In the genomic region with DNA sequence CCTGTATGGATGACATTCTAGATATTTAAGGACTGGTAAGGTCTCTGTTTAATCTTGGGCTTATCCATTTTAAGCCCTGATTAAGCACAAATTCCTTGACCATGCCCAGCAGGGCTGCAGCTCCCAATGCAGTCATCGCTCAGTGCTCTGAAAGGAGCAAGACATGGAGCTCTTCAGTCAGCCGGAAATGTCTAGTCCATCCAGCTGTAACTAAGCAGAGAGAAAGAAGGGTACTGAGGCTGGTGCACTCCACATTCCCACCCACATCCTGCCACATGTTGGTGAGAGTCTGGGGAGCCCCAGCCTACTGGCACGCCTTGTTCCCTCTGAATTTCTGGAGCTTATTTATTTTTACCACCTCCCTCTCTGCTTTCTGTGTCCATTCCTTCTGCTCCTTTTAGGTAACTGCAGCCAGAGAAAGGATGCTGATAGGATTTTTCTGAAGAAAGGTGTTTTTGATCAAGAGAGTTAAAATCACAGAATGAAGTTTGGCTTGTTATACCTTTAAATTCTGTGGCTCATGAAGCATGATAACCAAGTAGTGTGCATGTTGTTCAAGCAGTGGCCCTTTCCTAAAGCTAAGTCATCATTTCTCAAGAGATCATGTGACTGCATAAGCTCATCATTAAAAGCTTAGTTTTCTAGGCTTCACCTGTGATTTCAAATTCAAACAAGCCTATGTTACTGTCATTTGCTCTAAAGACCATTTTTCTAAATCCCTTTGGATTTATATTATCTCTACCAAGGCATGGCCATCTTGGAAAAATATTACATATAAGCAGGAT, we compare ENCODE assay signal across 17 cellular contexts.
DNase-seq lines count a peak whose midpoint lies in the region; ATAC-seq, FAIRE-seq and TF ChIP-seq lines count a peak whose summit lies in the region.
"Had no signal": no experiment of that assay in that cellular context is flagged by ENCODE, and none has a peak within 500 bp of the region (broad histone marks: within the 10 kb centered on the region; RNA-seq: fewer than 3 reads in every experiment).

No MANE protein-coding gene starts in this region.

- no peaks in the 10 kb centered on the region for H3K9me3 ChIP-seq in H9 (ENCODE audit: control insufficient read depth, low read depth, low read length)
- no peaks in the 10 kb centered on the region for H3K9me3 ChIP-seq in H1 (ENCODE audit: insufficient read depth in 2 of 2, low read depth in 1 of 2, low read length in 1 of 2)
- H3K9me3 ChIP-seq in left lung, result no peaks in the 10 kb centered on the region

- H3K36me3 ChIP-seq in H1 (ENCODE audit: control insufficient read depth in 2 of 4, insufficient read depth in 4 of 4, low read length in 3 of 4) (no peaks in the 10 kb centered on the region; a peak in 1 of 8 replicates), left lung (no peaks in the 10 kb centered on the region)

- POLR2A ChIA-PET in H1 (lab: Charles Lee; ENCODE audit: partially characterized antibody), result interaction anchor here (0.5 to 1.0 kb wide), 3 partner anchors 74 to 206 kb away, joined by 3 to 6 read pairs (median 3); a partner anchor contains a TSS

- H2BK5ac ChIP-seq in H9 (ENCODE audit: insufficient read length, low read length), result no peak overlapping the region
- H2BK5ac ChIP-seq in H1 (ENCODE audit: low read depth, low read length), result 0 out of 2 replicates have a peak overlapping the region, but pooled peaks have one; percentile 19

- no peak for TF ChIP-seq RAD21 in H1 (IDR thresholded peaks at IDR 0.05 in 1 of 2, conservative IDR thresholded peaks at IDR 0.05 in 1 of 2; ENCODE audit: low read depth in 2 of 2, low read length in 2 of 2)

- H3K56ac ChIP-seq in H9 (ENCODE audit: insufficient read length, low read depth, low read length), result no peak overlapping the region
- H3K56ac ChIP-seq in H1 (replicated peaks; ENCODE audit: insufficient read length, low read depth, low read length), result no peak overlapping the region

- H3K36me3 Mint-ChIP-seq in H9 (ENCODE audit: insufficient read depth in 1 of 3, low read depth in 3 of 3), result peaks cover under 1% of the 10 kb centered on the region in 3 experiments; a peak in 2 of 7 replicates
- H3K36me3 Mint-ChIP-seq: stimulated activated effector memory CD8-positive, alpha-beta T cell treated with anti-CD3 and anti-CD28 coated beads, Interleukin-12 subunit alpha, Interleukin-12 subunit beta, amount 100 ng/mL, for 72 hours had no signal

- TF ChIP-seq CTCF in H9 (conservative IDR thresholded peaks at IDR 0.05), result no peak
- no peak for TF ChIP-seq CTCF in H1 (IDR thresholded peaks at IDR 0.05; ENCODE audit: control extremely low read depth in 1 of 3, insufficient read depth in 1 of 3, low read depth in 1 of 3, low read length in 3 of 3)
- no peak for TF ChIP-seq CTCF in retinal pigment epithelial cell (conservative IDR thresholded peaks at IDR 0.05; ENCODE audit: low read depth, low read length)
- TF ChIP-seq CTCF in left lung (IDR thresholded peaks at IDR 0.05), result no peak

- H3K9ac ChIP-seq in H9 (ENCODE audit: extremely low read depth, insufficient read length, low read length) (no peak overlapping the region), H1 (replicated peaks in 1 of 4; ENCODE audit: extremely low read depth in 1 of 4, low read depth in 3 of 4, low read length in 3 of 4) (no peak overlapping the region)

- H4K91ac ChIP-seq in H9 (ENCODE audit: insufficient read length, low read depth, low read length) (no peak overlapping the region), H1 (replicated peaks; ENCODE audit: insufficient read length, low read length) (no peak overlapping the region)

- H3K27me3 Mint-ChIP-seq in H9 (ENCODE audit: low read depth), result no peaks in the 10 kb centered on the region
- H3K27me3 Mint-ChIP-seq: brain; CD4-positive, CD25-positive, alpha-beta regulatory T cell; naive thymus-derived CD8-positive, alpha-beta T cell had no signal

- peaks cover 69 to 76% of the 10 kb centered on the region in 2 experiments for H3K4me1 Mint-ChIP-seq in H9

- H3K18ac ChIP-seq in H9 (ENCODE audit: insufficient read length, low read depth, low read length), result no peak overlapping the region
- H3K18ac ChIP-seq in H1 (ENCODE audit: extremely low read depth, low read length), result no peak overlapping the region

- FAIRE-seq in H1 (lab: Jason Lieb, UNC), result no peak

- WGBS in H9 (ENCODE audit: extremely low coverage, insufficient read length, low lambda C conversion rate), result no CpG with 5 or more reads among the region's 3 CpGs
- 86% methylated on average over 3 of the region's 3 CpGs; no CpG with 5 or more reads in 1 of the 2 experiments for WGBS in H1 (ENCODE audit: extremely low coverage in 1 of 2, insufficient coverage in 1 of 2, insufficient read length in 1 of 2, insufficient replicate concordance in 2 of 2, low coverage in 1 of 2, low lambda C conversion rate in 2 of 2, missing lambda C conversion rate in 1 of 2), 2 experiments

- H3T11ph ChIP-seq in H9 (ENCODE audit: low read length), result no peak overlapping the region

- H2BK20ac ChIP-seq in H9 (ENCODE audit: low read depth, low read length, poor library complexity, severe bottlenecking) (no peak overlapping the region), H1 (ENCODE audit: low read length) (no peak overlapping the region)

- H3K4me3 Mint-ChIP-seq in H9, result no peak overlapping the region
- H3K4me3 Mint-ChIP-seq: brain; CD4-positive, CD25-positive, alpha-beta regulatory T cell; stimulated activated effector memory CD8-positive, alpha-beta T cell treated with anti-CD3 and anti-CD28 coated beads, Interleukin-12 subunit alpha, Interleukin-12 subunit beta, amount 100 ng/mL, for 72 hours had no signal

- H4K20me1 ChIP-seq in H9 (ENCODE audit: control insufficient read depth, insufficient read depth, insufficient read length) (no peaks in the 10 kb centered on the region), H1 (replicated peaks in 1 of 2; ENCODE audit: control insufficient read depth in 1 of 2, insufficient read depth in 2 of 2, low read length in 2 of 2) (no peaks in the 10 kb centered on the region)

- intact Hi-C loops in left lung (cut with DNase I), result no loop called here

- no peak for DNase-seq in H9
- peak; percentile 21 for DNase-seq in NCI-H82 treated with DMSO at 0.1 percent for 48 hours (lab: John Stamatoyannopoulos, UW; ENCODE audit: unreplicated experiment)
- DNase-seq in H1 (ENCODE audit: low read depth in 1 of 2, low spot score in 2 of 2), result no peak
- peak; percentile 47 for DNase-seq in retinal pigment epithelial cell (ENCODE audit: low read depth)
- DNase-seq in EL, result no peak
- no peak for DNase-seq in left lung
- DNase-seq in NCI-H1092 treated with DMSO at 0.1 percent for 48 hours (lab: John Stamatoyannopoulos, UW), result no peak
- DNase-seq: activated CD4-positive, alpha-beta T cell treated with anti-CD3 and anti-CD28 coated beads for 48 hours; CD4-positive, CD25-positive, alpha-beta regulatory T cell; effector CD8-positive, alpha-beta T cell; GF-D8; naive thymus-derived CD8-positive, alpha-beta T cell; retina; stimulated activated CD4-positive, alpha-beta T cell treated with anti-CD3 and anti-CD28 coated beads, Interleukin-4, amount 100 ng/mL, for 1 hour had no signal

- H3K4ac ChIP-seq in H9 (ENCODE audit: low read depth, low read length) (no peak overlapping the region), H1 (replicated peaks; ENCODE audit: insufficient read length, low read depth, low read length) (no peak overlapping the region)

- no peak overlapping the region for H3K14ac ChIP-seq in H9 (ENCODE audit: insufficient read depth, low read length)
- H3K14ac ChIP-seq in H1 (ENCODE audit: insufficient read length), result no peak overlapping the region

- H3K79me2 ChIP-seq in H9 (ENCODE audit: insufficient read depth, low read length), result peaks cover 6% of the 10 kb centered on the region; the same call in 1 of the 2 replicates
- H3K79me2 ChIP-seq in H1 (ENCODE audit: control insufficient read depth in 1 of 2, insufficient read depth in 2 of 2, low read length in 2 of 2), result peaks cover 3 to 85% of the 10 kb centered on the region in 2 experiments; a peak in 3 of 4 replicates

- H3K27me3 ChIP-seq in H9 (ENCODE audit: insufficient read depth, low read length), result no peaks in the 10 kb centered on the region
- H3K27me3 ChIP-seq in H1 (replicated peaks in 1 of 4; ENCODE audit: control insufficient read depth in 3 of 4, extremely low read depth in 1 of 4, insufficient read depth in 3 of 4, low read length in 3 of 4), result no peaks in the 10 kb centered on the region
- H3K27me3 ChIP-seq in left lung, result no peaks in the 10 kb centered on the region

- H3K4me3 ChIP-seq in H1 (ENCODE audit: extremely low read depth in 1 of 4, insufficient read depth in 2 of 4, low read depth in 3 of 4, low read length in 4 of 4) (no peak overlapping the region), retinal pigment epithelial cell (ENCODE audit: low read length) (no peak overlapping the region), left lung (no peak overlapping the region)
- H3K4me3 ChIP-seq: PC-9 had no signal

- H3K23ac ChIP-seq in H9 (ENCODE audit: insufficient read length, low read depth, low read length) (no peak overlapping the region), H1 (ENCODE audit: insufficient read length) (no peak overlapping the region)

- TF ChIP-seq EP300 in H1 (IDR thresholded peaks at IDR 0.05; ENCODE audit: borderline replicate concordance in 1 of 2, low read depth in 2 of 2, low read length in 2 of 2), result no peak

- H2BK15ac ChIP-seq in H9 (ENCODE audit: low read depth, low read length) (no peak overlapping the region), H1 (ENCODE audit: low read length) (no peak overlapping the region)

- H3K23me2 ChIP-seq in H9 (ENCODE audit: insufficient read length, low read depth, low read length, poor library complexity, severe bottlenecking), result no peaks in the 10 kb centered on the region
- H3K23me2 ChIP-seq in H1 (ENCODE audit: low read depth, low read length), result no peaks in the 10 kb centered on the region

- CTCF ChIA-PET in H1 (lab: Charles Lee; ENCODE audit: partially characterized antibody), result interaction anchor here (0.8 to 2.0 kb wide), 8 partner anchors 11 to 229 kb away, joined by 3 to 8 read pairs (median 4); no protein-coding TSS in a partner anchor

- no peaks in the 10 kb centered on the region for H3K9me3 Mint-ChIP-seq in H9
- H3K9me3 Mint-ChIP-seq: brain; naive thymus-derived CD8-positive, alpha-beta T cell; stimulated activated effector memory CD8-positive, alpha-beta T cell treated with anti-CD3 and anti-CD28 coated beads, Interleukin-12 subunit alpha, Interleukin-12 subunit beta, amount 100 ng/mL, for 72 hours had no signal

- H3K4me1 ChIP-seq in H9 (ENCODE audit: insufficient read depth, low read length), result peaks cover 12% of the 10 kb centered on the region; the same call in 1 of the 2 replicates
- H3K4me1 ChIP-seq in H1 (replicated peaks in 1 of 4; ENCODE audit: control insufficient read depth in 3 of 4, insufficient read depth in 4 of 4, low read length in 3 of 4), result peaks cover 1 to 36% (median 20%) of the 10 kb centered on the region in 4 experiments
- no peaks in the 10 kb centered on the region for H3K4me1 ChIP-seq in left lung

- H3K27ac ChIP-seq in H9 (ENCODE audit: insufficient read length, low read depth, low read length), result no peak overlapping the region
- H3K27ac ChIP-seq in H1 (ENCODE audit: low read depth, low read length), result no peak overlapping the region
- no peak overlapping the region for H3K27ac ChIP-seq in left lung
- H3K27ac ChIP-seq: PC-9 had no signal

- H2AFZ ChIP-seq in H9 (ENCODE audit: low read length) (no peak overlapping the region), H1 (ENCODE audit: low read length) (no peak overlapping the region)
- H2AFZ ChIP-seq: PC-9 had no signal

- no peak for ATAC-seq in left lung
- ATAC-seq: stimulated activated effector memory CD8-positive, alpha-beta T cell treated with anti-CD3 and anti-CD28 coated beads, Interleukin-12 subunit alpha, Interleukin-12 subunit beta, amount 100 ng/mL, for 72 hours had no signal

- H4K5ac ChIP-seq in H9 (ENCODE audit: insufficient read length, low read depth, low read length) (no peak overlapping the region), H1 (ENCODE audit: insufficient read length, low read depth, low read length) (no peak overlapping the region)

- peak overlapping the region in 2 of 3 experiments; percentile 54 to 79; a peak in 4 of 7 replicates for H3K27ac Mint-ChIP-seq in H9
- H3K27ac Mint-ChIP-seq: naive thymus-derived CD8-positive, alpha-beta T cell; stimulated activated effector memory CD8-positive, alpha-beta T cell treated with anti-CD3 and anti-CD28 coated beads, Interleukin-12 subunit alpha, Interleukin-12 subunit beta, amount 100 ng/mL, for 72 hours had no signal

- H3K4me2 ChIP-seq in H9 (ENCODE audit: insufficient read depth, insufficient read length, low read length), result no peak overlapping the region
- H3K4me2 ChIP-seq in H1 (ENCODE audit: insufficient read depth in 1 of 2, low read depth in 2 of 2, low read length in 2 of 2), result no peak overlapping the region
- H3K4me2 ChIP-seq: PC-9 had no signal

- H2BK120ac ChIP-seq in H9 (ENCODE audit: low read depth, low read length, poor library complexity, severe bottlenecking), result no peak overlapping the region
- H2BK120ac ChIP-seq in H1 (replicated peaks; ENCODE audit: low read depth, low read length), result no peak overlapping the region

- no peak for TF ChIP-seq POLR2A in H1 (IDR thresholded peaks at IDR 0.05; ENCODE audit: control extremely low read depth in 1 of 2, low read depth in 2 of 2, low read length in 2 of 2)

- no peaks in the 10 kb centered on the region for H3K79me1 ChIP-seq in H9 (ENCODE audit: insufficient read depth, low read depth, low read length, poor library complexity, severe bottlenecking)
- H3K79me1 ChIP-seq in H1 (ENCODE audit: low read depth, low read length), result peaks cover 7% of the 10 kb centered on the region; the same call in 1 of the 2 replicates

- H2BK12ac ChIP-seq in H9 (ENCODE audit: insufficient read length, low read depth, low read length) (no peak overlapping the region), H1 (ENCODE audit: low read depth, low read length) (no peak overlapping the region)

- H2AK5ac ChIP-seq in H9 (ENCODE audit: insufficient read length, low read length) (no peak overlapping the region), H1 (ENCODE audit: low read depth, low read length) (no peak overlapping the region)

- H4K8ac ChIP-seq in H9 (replicated peaks; ENCODE audit: insufficient read length, low read depth, low read length) (no peak overlapping the region), H1 (ENCODE audit: extremely low read depth, insufficient read depth, low read length) (no peak overlapping the region)

Comparison
In these comparisons a context has a peak if more than half of its experiments do, and no peak if none do; other contexts are left out.
1. DNase-seq: peak in NCI-H82 treated with DMSO at 0.1 percent for 48 hours (single experiment) and retinal pigment epithelial cell (single experiment); none in H9 (single experiment), H1 (0 of 2), EL (single experiment), left lung (0 of 2) and NCI-H1092 treated with DMSO at 0.1 percent for 48 hours (single experiment).